In genomic region chr7:4973728-4974198, GRCh38 we compare ENCODE assay signal across 8 cellular contexts. TPM values are rescaled to one million over a fixed set of nuclear protein-coding genes. Genes with fewer than 3 reads are reported as not detected.
DNase-seq lines count a peak whose midpoint lies in the region; ATAC-seq lines count a peak whose summit lies in the region.

No MANE protein-coding gene starts in this region.

- no peaks in the 10 kb centered on the region for H3K36me3 ChIP-seq in endocrine pancreas (ENCODE audit: control insufficient read depth, insufficient read depth, low read length)

- H3K9ac ChIP-seq in endocrine pancreas (ENCODE audit: control insufficient read depth, insufficient read depth, low read length) = peak overlapping the region; percentile 69

- peak; percentile 95 for ATAC-seq in GM19468 (IDR thresholded peaks at IDR 0.05; ENCODE audit: extremely low read depth, unreplicated experiment)

- DNase-seq in Caki2 (ENCODE audit: low read depth) (peak; percentile 92), HS-27A (ENCODE audit: low read depth) (peak; percentile 70), NOMO-1 (lab: John Stamatoyannopoulos, UW; ENCODE audit: unreplicated experiment in 2 of 2) (peak; percentile 84 to 88), mesenteric fat pad (ENCODE audit: low spot score) (peak; percentile 97)
- peak; percentile 73 for DNase-seq in activated CD8-positive, alpha-beta memory T cell treated with anti-CD3 and anti-CD28 coated beads, Interleukin-2, amount 50 U/mL, for 1 hour (ENCODE audit: extremely low read depth)
- DNase-seq in stimulated activated CD8-positive, alpha-beta memory T cell treated with anti-CD3 and anti-CD28 coated beads, Interleukin-15, amount 100 ng/mL, for 1 hour (ENCODE audit: low read depth) = peak; percentile 83

- no peak overlapping the region for H3K4me3 ChIP-seq in endocrine pancreas (ENCODE audit: control insufficient read depth, insufficient read depth, low read length)

- no peaks in the 10 kb centered on the region for H3K27me3 ChIP-seq in endocrine pancreas (ENCODE audit: control insufficient read depth, insufficient read depth, low read length)

- in situ Hi-C loops in Caki2 (cut with HindIII; ENCODE audit: low pct_unique_long_range_greater_than_20kb, low sequenced_read_pairs) = no loop called here

- no peaks in the 10 kb centered on the region for H3K9me3 ChIP-seq in endocrine pancreas (ENCODE audit: control insufficient read depth, low read length)

- H3K4me1 ChIP-seq in endocrine pancreas (ENCODE audit: control insufficient read depth, insufficient read depth, low read length) = no peaks in the 10 kb centered on the region

RNA-seq across cellular contexts. Expression of gene MMD2, which starts 14.8 kb away (rescaled TPM):
- total RNA-seq in Caki2 (2014; rRNA removed; shearing (Covaris generic); ENCODE audit: low replicate concordance) = not detected in 2 replicates
- total RNA-seq in mesenteric fat pad = not detected
